8 cellular contexts compared by ENCODE assay signal in genomic region chr1:113390871-113391642, GRCh38. TPM values are rescaled to one million over a fixed set of nuclear protein-coding genes. Genes with fewer than 3 reads are reported as not detected.
A peak's percentile ranks its signal among the peaks of the same experiment; 100 is the strongest.
DNase-seq lines count a peak whose midpoint lies in the region; ATAC-seq and TF ChIP-seq lines count a peak whose summit lies in the region.

No MANE protein-coding gene starts in this region.

- peaks cover 0 to 47% (median 6%) of the 10 kb centered on the region in 5 donors for H3K27me3 Mint-ChIP-seq in naive thymus-derived CD4-positive, alpha-beta T cell

- H3K4me3 Mint-ChIP-seq in naive thymus-derived CD4-positive, alpha-beta T cell = peak overlapping the region; percentile 82 to 98 (median 94)

- TF ChIP-seq CTCF in esophagus muscularis mucosa (IDR thresholded peaks at IDR 0.05) = no peak

- H3K4me1 Mint-ChIP-seq in naive thymus-derived CD4-positive, alpha-beta T cell = peaks cover 22 to 31% (median 26%) of the 10 kb centered on the region in 7 donors

- H3K4me3 ChIP-seq in esophagus muscularis mucosa = peak overlapping the region; percentile 88 to 98 (median 96)
- H3K4me3 ChIP-seq in naive thymus-derived CD4-positive, alpha-beta T cell (ENCODE audit: low read length) = peak overlapping the region; percentile 88

- intact Hi-C loops in esophagus muscularis mucosa (cut with DNase I) = no loop called here
- intact Hi-C loops in naive thymus-derived CD4-positive, alpha-beta T cell (cut with micrococcal nuclease) = loop anchor here (1.0 to 10.0 kb wide), 29 partner anchors 24 to 1671 kb away; partner anchors contain the start of genes BCAS2 (in 2 of the 2), CAPZA1 (in 2 of the 2), LRIG2 (in 2 of the 2) and PHTF1 (in 2 of the 2)

- no peak for TF ChIP-seq POLR2A in esophagus muscularis mucosa (IDR thresholded peaks at IDR 0.05; ENCODE audit: low read depth)

- H3K36me3 Mint-ChIP-seq in naive thymus-derived CD4-positive, alpha-beta T cell = no peaks in the 10 kb centered on the region

- peak overlapping the region; percentile 89 to 96 (median 92) for H3K27ac ChIP-seq in esophagus muscularis mucosa (replicated peaks in 1 of 4)
- peak overlapping the region; percentile 71 for H3K27ac ChIP-seq in naive thymus-derived CD4-positive, alpha-beta T cell (ENCODE audit: low read depth, low read length)

- H3K36me3 ChIP-seq in esophagus muscularis mucosa = no peaks in the 10 kb centered on the region
- H3K36me3 ChIP-seq in naive thymus-derived CD4-positive, alpha-beta T cell (ENCODE audit: control insufficient read depth in 2 of 3, insufficient read depth in 3 of 3, low read length in 3 of 3) = peaks cover 0 to 6% (median 0%) of the 10 kb centered on the region in 3 experiments

- CTCF ChIA-PET in naive thymus-derived CD4-positive, alpha-beta T cell (lab: Charles Lee) = interaction anchor here (0.6 to 1.5 kb wide), 2 partner anchors 17 to 318 kb away, joined by 3 to 4 read pairs; partner anchors contain the start of gene LRIG2

- H3K27ac Mint-ChIP-seq in naive thymus-derived CD4-positive, alpha-beta T cell = peak overlapping the region; percentile 17 to 89 (median 59)

- ATAC-seq in naive thymus-derived CD4-positive, alpha-beta T cell = peak; percentile 19

- no peak for TF ChIP-seq EP300 in esophagus muscularis mucosa (IDR thresholded peaks at IDR 0.05)

- H3K27me3 ChIP-seq in esophagus muscularis mucosa = no peaks in the 10 kb centered on the region
- H3K27me3 ChIP-seq in naive thymus-derived CD4-positive, alpha-beta T cell (ENCODE audit: control insufficient read depth in 2 of 2, insufficient read depth in 2 of 2, low read length in 2 of 2) = no peaks in the 10 kb centered on the region

- H3K9me3 Mint-ChIP-seq in naive thymus-derived CD4-positive, alpha-beta T cell = peaks cover 0 to 4% (median 0%) of the 10 kb centered on the region in 11 donors

- 0% methylated on average over 9 of the region's 74 CpGs for WGBS in esophagus muscularis mucosa

- peaks cover 30 to 49% (median 42%) of the 10 kb centered on the region in 4 donors for H3K4me1 ChIP-seq in esophagus muscularis mucosa
- peaks cover 0 to 16% of the 10 kb centered on the region in 2 donors for H3K4me1 ChIP-seq in naive thymus-derived CD4-positive, alpha-beta T cell (ENCODE audit: control insufficient read depth in 2 of 2, insufficient read depth in 2 of 2, low read length in 2 of 2)

- H3K9me3 ChIP-seq in esophagus muscularis mucosa = no peaks in the 10 kb centered on the region
- H3K9me3 ChIP-seq in naive thymus-derived CD4-positive, alpha-beta T cell (ENCODE audit: control insufficient read depth in 2 of 3, low read length in 3 of 3) = no peaks in the 10 kb centered on the region

- POLR2A ChIA-PET in naive thymus-derived CD4-positive, alpha-beta T cell (lab: Charles Lee) = interaction anchor here (1.0 to 1.3 kb wide), 4 partner anchors 17 to 951 kb away, joined by 3 to 4 read pairs (median 3); partner anchors contain the start of gene MOV10

- DNase-seq in NCI-H748 (lab: John Stamatoyannopoulos, UW; ENCODE audit: unreplicated experiment) = peak; percentile 54
- DNase-seq in NCI-H748 treated with DMSO at 0.1 percent for 48 hours (lab: John Stamatoyannopoulos, UW) = no peak
- DNase-seq in NCI-H2171 (lab: John Stamatoyannopoulos, UW) = peak; percentile 58
- DNase-seq in activated T-cell treated with anti-CD3 and anti-CD28 coated beads for 4 hours = peak; percentile 15
- DNase-seq in esophagus muscularis mucosa (ENCODE audit: extremely low spot score) = no peak
- DNase-seq in naive thymus-derived CD4-positive, alpha-beta T cell = peak; percentile 34 to 57 (median 45)
- peak; percentile 29 for DNase-seq in superior temporal gyrus (ENCODE audit: extremely low spot score)
- DNase-seq in AML-193 (lab: John Stamatoyannopoulos, UW) = no peak

RNA-seq across cellular contexts. Expression of gene MAGI3, which starts 0.7 kb away (rescaled TPM):
- 10 to 100 TPM; 14.6 to 21.7 (median 16.4) TPM for total RNA-seq in esophagus muscularis mucosa
- total RNA-seq in naive thymus-derived CD4-positive, alpha-beta T cell = 1 to 10 TPM; 5.7 to 8.8 (median 7.2) TPM
- polyA plus RNA-seq in naive thymus-derived CD4-positive, alpha-beta T cell = 1 to 10 TPM; 3.6 to 6.6 TPM

Comparison
In these comparisons a context has a peak if more than half of its experiments do, and no peak if none do; other contexts are left out.
1. DNase-seq: peak in NCI-H748 (single experiment), NCI-H2171 (single experiment), activated T-cell treated with anti-CD3 and anti-CD28 coated beads for 4 hours (single experiment), naive thymus-derived CD4-positive, alpha-beta T cell (9 of 9) and superior temporal gyrus (single experiment); none in NCI-H748 treated with DMSO at 0.1 percent for 48 hours (single experiment), esophagus muscularis mucosa (single experiment) and AML-193 (0 of 2).